Comparison of ENCODE assay signal across 26 cellular contexts in genomic region chr10:98482096-98482495, GRCh38.
"Had no signal": no experiment of that assay in that cellular context is flagged by ENCODE, and none has a peak within 500 bp of the region (broad histone marks: within the 10 kb centered on the region; RNA-seq: fewer than 3 reads in every experiment).

No MANE protein-coding gene starts in this region.

- H3K27ac Mint-ChIP-seq: dendritic cell treated with granulocyte-macrophage colony-stimulating factor and Interleukin-4, amounts not matched to agents 40 ng/mL and 50 ng/mL, for 4 days; endodermal cell; nephron progenitor cell; stimulated activated effector memory CD8-positive, alpha-beta T cell treated with anti-CD3 and anti-CD28 coated beads, Interleukin-12 subunit alpha, Interleukin-12 subunit beta, amount 100 ng/mL, for 72 hours; type B pancreatic cell had no signal

- H3K27me3 Mint-ChIP-seq: type B pancreatic cell had no signal

- H3K4me3 ChIP-seq: colonic mucosa, heart right ventricle, left lung, prostate gland, right atrium auricular region, stomach, thyroid gland had no signal

- H3K4me1 ChIP-seq: colonic mucosa, foreskin keratinocyte, heart right ventricle, left lung, prostate gland, right atrium auricular region, thyroid gland had no signal

- H3K27me3 ChIP-seq: colonic mucosa, foreskin keratinocyte, heart right ventricle, left lung, right atrium auricular region, stomach, thyroid gland had no signal

- H3K36me3 ChIP-seq: colonic mucosa, heart right ventricle, left lung, prostate gland, right atrium auricular region, stomach, thyroid gland had no signal

- H3K4me3 Mint-ChIP-seq: dendritic cell treated with granulocyte-macrophage colony-stimulating factor and Interleukin-4, amounts not matched to agents 40 ng/mL and 50 ng/mL, for 4 days; endodermal cell; nephron progenitor cell; stimulated activated effector memory CD8-positive, alpha-beta T cell treated with anti-CD3 and anti-CD28 coated beads, Interleukin-12 subunit alpha, Interleukin-12 subunit beta, amount 100 ng/mL, for 72 hours; type B pancreatic cell had no signal

- H3K9me3 ChIP-seq: colonic mucosa, left lung, prostate gland, right atrium auricular region, stomach, thyroid gland had no signal

- DNase-seq: colonic mucosa; effector CD8-positive, alpha-beta T cell; endodermal cell; foreskin keratinocyte; glutamatergic neuron; heart right ventricle; hippocampal formation; left cardiac atrium; left lung; mesendoderm; midbrain; nephron progenitor cell; nucleus accumbens; stimulated activated CD4-positive, alpha-beta T cell treated with anti-CD3 and anti-CD28 coated beads, Interleukin-2, amount 100 ng/mL, for 24 hours; stimulated activated CD4-positive, alpha-beta T cell treated with anti-CD3 and anti-CD28 coated beads, Interleukin-4, amount 100 ng/mL, for 24 hours; stimulated activated naive CD4-positive, alpha-beta T cell treated with Interleukin-2 at 50 U/mL for 16 hours; stomach; thyroid gland had no signal

- H3K27ac ChIP-seq: colonic mucosa, epithelial cell of prostate, foreskin keratinocyte, heart right ventricle, left lung, prostate gland, right atrium auricular region, stomach, thyroid gland had no signal

- H3K9me3 Mint-ChIP-seq: dendritic cell treated with granulocyte-macrophage colony-stimulating factor and Interleukin-4, amounts not matched to agents 40 ng/mL and 50 ng/mL, for 4 days; stimulated activated effector memory CD8-positive, alpha-beta T cell treated with anti-CD3 and anti-CD28 coated beads, Interleukin-12 subunit alpha, Interleukin-12 subunit beta, amount 100 ng/mL, for 72 hours had no signal

- H3K4me1 Mint-ChIP-seq: endodermal cell had no signal

- ATAC-seq: esophagus mucosa; foreskin keratinocyte; heart right ventricle; left cardiac atrium; left lung; sciatic nerve; stimulated activated effector memory CD8-positive, alpha-beta T cell treated with anti-CD3 and anti-CD28 coated beads, Interleukin-12 subunit alpha, Interleukin-12 subunit beta, amount 100 ng/mL, for 72 hours had no signal

- H3K36me3 Mint-ChIP-seq: stimulated activated effector memory CD8-positive, alpha-beta T cell treated with anti-CD3 and anti-CD28 coated beads, Interleukin-12 subunit alpha, Interleukin-12 subunit beta, amount 100 ng/mL, for 72 hours; type B pancreatic cell had no signal
